Comparison of ENCODE assay signal across 17 cellular contexts in genomic region chr12:73072214-73072613, GRCh38.
DNase-seq lines count a peak whose midpoint lies in the region; ATAC-seq and TF ChIP-seq lines count a peak whose summit lies in the region.
"Had no signal": no experiment of that assay in that cellular context is flagged by ENCODE, and none has a peak within 500 bp of the region (broad histone marks: within the 10 kb centered on the region; RNA-seq: fewer than 3 reads in every experiment).

No MANE protein-coding gene starts in this region.

- H3K79me2 ChIP-seq in GM23338 (replicated peaks; ENCODE audit: insufficient read depth), result no peaks in the 10 kb centered on the region

- no peaks in the 10 kb centered on the region for H4K20me1 ChIP-seq in GM23338 (replicated peaks; ENCODE audit: insufficient read depth)

- no peaks in the 10 kb centered on the region for H3F3A ChIP-seq in GM23338 (replicated peaks; ENCODE audit: low read depth)

- peak overlapping the region; percentile 14; the same call in 1 of the 2 replicates for H3K27ac Mint-ChIP-seq in GM23338
- H3K27ac Mint-ChIP-seq: CD4-positive, alpha-beta memory T cell; H9 had no signal

- H3K27ac ChIP-seq in GM23338 (ENCODE audit: low read depth), result no peak overlapping the region
- no peak overlapping the region for H3K27ac ChIP-seq in esophagus muscularis mucosa (replicated peaks in 1 of 4)
- no peak overlapping the region for H3K27ac ChIP-seq in spleen

- TF ChIP-seq CTCF in GM23338 (conservative IDR thresholded peaks at IDR 0.05; ENCODE audit: low read depth in 2 of 2) (no peak), esophagus muscularis mucosa (IDR thresholded peaks at IDR 0.05) (no peak), spleen (IDR thresholded peaks at IDR 0.05 in 8 of 11, conservative IDR thresholded peaks at IDR 0.05 in 3 of 11) (no peak)

- H3K9me2 ChIP-seq in GM23338 (ENCODE audit: insufficient read depth), result peaks cover 39% of the 10 kb centered on the region

- no peak overlapping the region for H3K4me2 ChIP-seq in GM23338

- intact Hi-C loops in esophagus muscularis mucosa (cut with DNase I) (no loop called here), spleen (cut with DNase I; ENCODE audit: low total_unique reads) (no loop called here)

- no peaks in the 10 kb centered on the region; the same call in 1 of the 2 replicates for H3K36me3 ChIP-seq in GM23338 (ENCODE audit: insufficient read depth)
- H3K36me3 ChIP-seq in esophagus muscularis mucosa, result no peaks in the 10 kb centered on the region
- H3K36me3 ChIP-seq in spleen, result no peaks in the 10 kb centered on the region

- H3K4me1 ChIP-seq in GM23338 (ENCODE audit: insufficient read depth), result no peaks in the 10 kb centered on the region
- no peaks in the 10 kb centered on the region for H3K4me1 ChIP-seq in esophagus muscularis mucosa
- H3K4me1 ChIP-seq in spleen, result no peaks in the 10 kb centered on the region

- no peaks in the 10 kb centered on the region; the same call in 2 of the 3 replicates for H3K4me1 Mint-ChIP-seq in GM23338
- H3K4me1 Mint-ChIP-seq: CD4-positive, alpha-beta memory T cell; H9 had no signal

- TF ChIP-seq EP300 in esophagus muscularis mucosa (IDR thresholded peaks at IDR 0.05), result no peak

- peaks cover 17% of the 10 kb centered on the region for H3K36me3 Mint-ChIP-seq in GM23338 (ENCODE audit: low read depth)
- H3K36me3 Mint-ChIP-seq: CD4-positive, alpha-beta memory T cell had no signal

- peaks cover 15% of the 10 kb centered on the region for H3K9me3 Mint-ChIP-seq in GM23338

- H3K9me3 ChIP-seq in esophagus muscularis mucosa (peaks cover 0 to 5% (median 2%) of the 10 kb centered on the region in 4 donors), spleen (peaks cover 0 to 36% (median 4%) of the 10 kb centered on the region in 8 donors)

- WGBS in esophagus muscularis mucosa, result 64% methylated on average over 3 of the region's 4 CpGs
- WGBS in spleen, 5 donors, result 67 to 96% (median 88%) methylated on average over 4 of the region's 4 CpGs

- ATAC-seq in GM23338 (no peak), GM21367 (IDR thresholded peaks at IDR 0.05; ENCODE audit: unreplicated experiment) (no peak)
- ATAC-seq: HCT116 had no signal

- H3K4me3 Mint-ChIP-seq in GM23338, result no peak overlapping the region
- H3K4me3 Mint-ChIP-seq: CD4-positive, alpha-beta memory T cell; H9 had no signal

- TF ChIP-seq POLR2A in esophagus muscularis mucosa (IDR thresholded peaks at IDR 0.05; ENCODE audit: low read depth) (no peak), spleen (IDR thresholded peaks at IDR 0.05) (no peak)

- no peaks in the 10 kb centered on the region for H3K27me3 ChIP-seq in GM23338 (ENCODE audit: insufficient read depth)
- H3K27me3 ChIP-seq in esophagus muscularis mucosa, result no peaks in the 10 kb centered on the region
- no peaks in the 10 kb centered on the region for H3K27me3 ChIP-seq in spleen (replicated peaks in 1 of 7)

- DNase-seq in GM23338 (ENCODE audit: low spot score), result no peak
- DNase-seq in esophagus muscularis mucosa (ENCODE audit: extremely low spot score), result peak; percentile 70
- peak; percentile 51 for DNase-seq in spleen
- DNase-seq in NCI-H2171 treated with DMSO at 0.1 percent for 48 hours (lab: John Stamatoyannopoulos, UW), result no peak
- DNase-seq in HuH-7 (ENCODE audit: low spot score), result no peak
- DNase-seq in activated CD8-positive, alpha-beta memory T cell treated with anti-CD3 and anti-CD28 coated beads, Interleukin-2, amount 50 U/mL, for 4 hours, result no peak
- DNase-seq: 8988T; C1 segment of cervical spinal cord; Calu3; CD4-positive, alpha-beta memory T cell; COR-L47; DMS53; DMS79 treated with DMSO at 0.1 percent for 48 hours; GF-D8; H9 had no signal

- H2AFZ ChIP-seq in GM23338, result no peak overlapping the region

- peaks cover 4% of the 10 kb centered on the region for H3K27me3 Mint-ChIP-seq in GM23338 (ENCODE audit: insufficient read depth, low read depth, poor library complexity)
- H3K27me3 Mint-ChIP-seq: CD4-positive, alpha-beta memory T cell had no signal

- no peak overlapping the region for H3K4me3 ChIP-seq in GM23338
- no peak overlapping the region for H3K4me3 ChIP-seq in esophagus muscularis mucosa
- no peak overlapping the region for H3K4me3 ChIP-seq in spleen

TF ChIP-seq in GM23338, 12 proteins besides CTCF, POLR2A, EP300 and RAD21 (continues in another document):
- TF ChIP-seq NANOG (IDR thresholded peaks at IDR 0.05; ENCODE audit: borderline replicate concordance) (no peak), CREB1 (CRISPR knock-in tag; IDR thresholded peaks at IDR 0.05; ENCODE audit: low read depth) (no peak), STAT1 (IDR thresholded peaks at IDR 0.05; ENCODE audit: unreplicated experiment) (no peak), POLR2AphosphoS5 (IDR thresholded peaks at IDR 0.05; ENCODE audit: low read depth) (no peak), JUNB (IDR thresholded peaks at IDR 0.05; ENCODE audit: unreplicated experiment) (no peak), ETS1 (IDR thresholded peaks at IDR 0.05) (no peak), EZH2 (IDR thresholded peaks at IDR 0.05; ENCODE audit: low read depth, unreplicated experiment) (no peak)
- TF ChIP-seq, protein P1, sequence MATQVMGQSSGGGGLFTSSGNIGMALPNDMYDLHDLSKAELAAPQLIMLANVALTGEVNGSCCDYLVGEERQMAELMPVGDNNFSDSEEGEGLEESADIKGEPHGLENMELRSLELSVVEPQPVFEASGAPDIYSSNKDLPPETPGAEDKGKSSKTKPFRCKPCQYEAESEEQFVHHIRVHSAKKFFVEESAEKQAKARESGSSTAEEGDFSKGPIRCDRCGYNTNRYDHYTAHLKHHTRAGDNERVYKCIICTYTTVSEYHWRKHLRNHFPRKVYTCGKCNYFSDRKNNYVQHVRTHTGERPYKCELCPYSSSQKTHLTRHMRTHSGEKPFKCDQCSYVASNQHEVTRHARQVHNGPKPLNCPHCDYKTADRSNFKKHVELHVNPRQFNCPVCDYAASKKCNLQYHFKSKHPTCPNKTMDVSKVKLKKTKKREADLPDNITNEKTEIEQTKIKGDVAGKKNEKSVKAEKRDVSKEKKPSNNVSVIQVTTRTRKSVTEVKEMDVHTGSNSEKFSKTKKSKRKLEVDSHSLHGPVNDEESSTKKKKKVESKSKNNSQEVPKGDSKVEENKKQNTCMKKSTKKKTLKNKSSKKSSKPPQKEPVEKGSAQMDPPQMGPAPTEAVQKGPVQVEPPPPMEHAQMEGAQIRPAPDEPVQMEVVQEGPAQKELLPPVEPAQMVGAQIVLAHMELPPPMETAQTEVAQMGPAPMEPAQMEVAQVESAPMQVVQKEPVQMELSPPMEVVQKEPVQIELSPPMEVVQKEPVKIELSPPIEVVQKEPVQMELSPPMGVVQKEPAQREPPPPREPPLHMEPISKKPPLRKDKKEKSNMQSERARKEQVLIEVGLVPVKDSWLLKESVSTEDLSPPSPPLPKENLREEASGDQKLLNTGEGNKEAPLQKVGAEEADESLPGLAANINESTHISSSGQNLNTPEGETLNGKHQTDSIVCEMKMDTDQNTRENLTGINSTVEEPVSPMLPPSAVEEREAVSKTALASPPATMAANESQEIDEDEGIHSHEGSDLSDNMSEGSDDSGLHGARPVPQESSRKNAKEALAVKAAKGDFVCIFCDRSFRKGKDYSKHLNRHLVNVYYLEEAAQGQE (IDR thresholded peaks at IDR 0.05; ENCODE audit: unreplicated experiment), result no peak

Comparison
In these comparisons a context has a peak if more than half of its experiments do, and no peak if none do; other contexts are left out.
1. DNase-seq: peak in esophagus muscularis mucosa (single experiment) and spleen (single experiment); none in GM23338 (single experiment), NCI-H2171 treated with DMSO at 0.1 percent for 48 hours (single experiment), HuH-7 (single experiment) and activated CD8-positive, alpha-beta memory T cell treated with anti-CD3 and anti-CD28 coated beads, Interleukin-2, amount 50 U/mL, for 4 hours (single experiment).